Comparison of ENCODE assay signal across 8 cellular contexts in the genomic region with DNA sequence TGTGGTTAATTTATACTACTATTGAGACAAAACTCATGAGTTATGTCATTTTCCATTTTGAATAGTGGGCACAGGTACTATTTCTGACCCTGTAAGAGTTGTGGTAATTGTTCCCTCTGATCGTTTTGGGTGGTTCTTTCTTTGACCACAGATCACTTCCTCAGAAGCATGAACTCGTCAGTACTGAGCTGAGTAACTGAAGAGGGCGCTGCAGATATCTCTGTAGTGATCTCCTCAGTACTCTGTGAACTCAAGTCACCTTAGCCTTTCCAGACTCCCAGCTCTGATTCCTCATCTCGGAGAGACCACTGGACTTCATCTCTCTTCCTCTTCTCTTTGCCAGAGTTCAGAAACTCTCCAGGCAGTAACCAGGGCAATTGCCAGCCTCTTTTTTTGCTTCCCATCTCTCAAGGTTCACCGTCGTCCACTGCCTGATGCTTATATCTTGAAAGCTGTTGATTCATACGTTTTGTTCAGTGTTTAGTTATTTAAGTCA. TPM values are rescaled to one million over a fixed set of nuclear protein-coding genes. Genes with fewer than 3 reads are reported as not detected.
DNase-seq lines count a peak whose midpoint lies in the region; ATAC-seq, FAIRE-seq and TF ChIP-seq lines count a peak whose summit lies in the region.

No MANE protein-coding gene starts in this region.

- no peaks in the 10 kb centered on the region for H3K9me2 ChIP-seq in HCT116 (ENCODE audit: insufficient read depth)

- 0 out of 2 replicates have a peak, but pooled peaks cover 3% of the 10 kb centered on the region for H3K27me3 ChIP-seq in HCT116 (ENCODE audit: insufficient read depth, low read length)
- peaks cover 11 to 28% of the 10 kb centered on the region in 2 donors for H3K27me3 ChIP-seq in left lung

- TF ChIP-seq POLR2A in GM12892 (IDR thresholded peaks at IDR 0.05; ENCODE audit: low read depth, low read length) (no peak), HCT116 (IDR thresholded peaks at IDR 0.05; ENCODE audit: borderline replicate concordance, extremely low read depth, insufficient read depth, insufficient read length) (no peak)

- no peaks in the 10 kb centered on the region for H3K9me3 ChIP-seq in HCT116 (ENCODE audit: control insufficient read depth in 1 of 2, insufficient read depth in 1 of 2, low read depth in 1 of 2, low read length in 2 of 2)
- H3K9me3 ChIP-seq in left lung = no peaks in the 10 kb centered on the region

- no peak overlapping the region for H3K27ac ChIP-seq in HCT116 (ENCODE audit: low read depth, low read length)
- no peak overlapping the region for H3K27ac ChIP-seq in left lung

- no TSS peak for BruUV-seq in HCT116 (replicated peaks; lab: Mats Ljungman, UMichigan)

- CTCF ChIA-PET in HCT116 (lab: Charles Lee) = interaction anchor here (0.9 to 1.7 kb wide), 12 partner anchors 9 to 331 kb away, joined by 3 to 10 read pairs (median 3); a partner anchor contains a TSS

- TF ChIP-seq RAD21 in HCT116 (IDR thresholded peaks at IDR 0.05; ENCODE audit: low read depth) = peak; percentile 37; the same call in 1 of the 2 replicates

- H3K4me1 ChIP-seq in HCT116 (ENCODE audit: control insufficient read depth in 1 of 2, insufficient read depth in 2 of 2, low read length in 2 of 2) = 0 out of 4 replicates have a peak, but pooled peaks cover 0 to 3% of the 10 kb centered on the region in 2 experiments
- no peaks in the 10 kb centered on the region for H3K4me1 ChIP-seq in left lung

- H3K36me3 ChIP-seq in HCT116 (ENCODE audit: control insufficient read depth in 1 of 2, insufficient read depth in 2 of 2, low read length in 2 of 2) = no peaks in the 10 kb centered on the region
- no peaks in the 10 kb centered on the region for H3K36me3 ChIP-seq in left lung

- TF ChIP-seq CTCF in HCT116 (IDR thresholded peaks at IDR 0.05 in 2 of 3, conservative IDR thresholded peaks at IDR 0.05 in 1 of 3; ENCODE audit: borderline replicate concordance in 1 of 3, insufficient read depth in 1 of 3, low read depth in 2 of 3, low read length in 2 of 3) (peak; percentile 32 to 67 (median 64); a peak in 5 of 6 replicates), left lung (IDR thresholded peaks at IDR 0.05) (no peak)

- H3K9ac ChIP-seq in HCT116 (ENCODE audit: low read length) = no peak overlapping the region

- H3K36me3 Mint-ChIP-seq in activated T-helper 1 cell treated with anti-CD3 and anti-CD28 coated beads, Interleukin-12 subunit alpha, Interleukin-12 subunit beta, Interleukin-2, Interleukin-4 antibody, amounts not matched to agents 30 ng/mL and 10 ng/mL and 1 ng/mL, durations not matched to agents 14 hours and 24 hours and 36 hours (ENCODE audit: low read depth) = peaks cover 22% of the 10 kb centered on the region

- H3K4me1 Mint-ChIP-seq in activated T-helper 1 cell treated with anti-CD3 and anti-CD28 coated beads, Interleukin-12 subunit alpha, Interleukin-12 subunit beta, Interleukin-2, Interleukin-4 antibody, amounts not matched to agents 30 ng/mL and 10 ng/mL and 1 ng/mL, durations not matched to agents 14 hours and 24 hours and 36 hours (ENCODE audit: low read depth) = peaks cover 67% of the 10 kb centered on the region

- DNase-seq in GM12892 (ENCODE audit: insufficient read length) (no peak), HCT116 (ENCODE audit: low read depth, low spot score) (peak; percentile 39), NOMO-1 treated with dmso at 0.1 percent for 144 hours (lab: John Stamatoyannopoulos, UW; ENCODE audit: unreplicated experiment) (peak; percentile 66), left lung (no peak), LoVo (ENCODE audit: low spot score) (no peak), pons (ENCODE audit: low spot score) (no peak)
- peak; percentile 47 for DNase-seq in activated T-helper 1 cell treated with anti-CD3 and anti-CD28 coated beads, Interleukin-12 subunit alpha, Interleukin-12 subunit beta, Interleukin-2, Interleukin-4 antibody, amounts not matched to agents 30 ng/mL and 10 ng/mL and 1 ng/mL, durations not matched to agents 14 hours and 24 hours and 36 hours (ENCODE audit: low spot score)
- no peak for DNase-seq in effector CD8-positive, alpha-beta T cell (lab: John Stamatoyannopoulos, UW)

- RAD21 ChIA-PET in HCT116 (lab: Charles Lee; ENCODE audit: low non-redundant PET in 1 of 2, low total read pairs in 2 of 2, uncharacterized antibody in 2 of 2, unreplicated experiment in 2 of 2) = no interaction called here

- H2AFZ ChIP-seq in HCT116 (ENCODE audit: low read depth, low read length, poor library complexity, severe bottlenecking) = peak overlapping the region; percentile 28

- no peak overlapping the region for H3K4me3 ChIP-seq in HCT116 (replicated peaks in 1 of 2; ENCODE audit: low read depth in 1 of 2, low read length in 2 of 2)
- no peak overlapping the region for H3K4me3 ChIP-seq in left lung

- H3K9me3 Mint-ChIP-seq in activated T-helper 1 cell treated with anti-CD3 and anti-CD28 coated beads, Interleukin-12 subunit alpha, Interleukin-12 subunit beta, Interleukin-2, Interleukin-4 antibody, amounts not matched to agents 30 ng/mL and 10 ng/mL and 1 ng/mL, durations not matched to agents 14 hours and 24 hours and 36 hours = peaks cover 5% of the 10 kb centered on the region

- peak overlapping the region; percentile 87 for H3K27ac Mint-ChIP-seq in activated T-helper 1 cell treated with anti-CD3 and anti-CD28 coated beads, Interleukin-12 subunit alpha, Interleukin-12 subunit beta, Interleukin-2, Interleukin-4 antibody, amounts not matched to agents 30 ng/mL and 10 ng/mL and 1 ng/mL, durations not matched to agents 14 hours and 24 hours and 36 hours

- POLR2A ChIA-PET in HCT116 (lab: Charles Lee) = interaction anchor here (1.0 kb wide), 1 partner anchor 13 kb away, joined by 3 read pairs; no protein-coding TSS in a partner anchor

- H3K4me2 ChIP-seq in HCT116 (ENCODE audit: low read length) = peak overlapping the region; percentile 52

- peaks cover 2% of the 10 kb centered on the region for H3K27me3 Mint-ChIP-seq in activated T-helper 1 cell treated with anti-CD3 and anti-CD28 coated beads, Interleukin-12 subunit alpha, Interleukin-12 subunit beta, Interleukin-2, Interleukin-4 antibody, amounts not matched to agents 30 ng/mL and 10 ng/mL and 1 ng/mL, durations not matched to agents 14 hours and 24 hours and 36 hours (ENCODE audit: insufficient read depth)

- intact Hi-C loops in HCT116 (cut with micrococcal nuclease) (no loop called here), left lung (cut with DNase I) (no loop called here)
- intact Hi-C loops in activated T-helper 1 cell treated with anti-CD3 and anti-CD28 coated beads, Interleukin-12 subunit alpha, Interleukin-12 subunit beta, Interleukin-2, Interleukin-4 antibody, amounts not matched to agents 30 ng/mL and 10 ng/mL and 1 ng/mL, durations not matched to agents 14 hours and 24 hours and 36 hours (cut with micrococcal nuclease) = loop anchor here (1.0 to 5.0 kb wide), 5 partner anchors 35 to 301 kb away; a partner anchor contains a TSS

- ATAC-seq in HCT116 = peak; percentile 94
- ATAC-seq in left lung = peak; percentile 71

- no peaks in the 10 kb centered on the region for H4K20me1 ChIP-seq in HCT116 (ENCODE audit: insufficient read depth)

- peak overlapping the region; percentile 43 for H3K4me3 Mint-ChIP-seq in activated T-helper 1 cell treated with anti-CD3 and anti-CD28 coated beads, Interleukin-12 subunit alpha, Interleukin-12 subunit beta, Interleukin-2, Interleukin-4 antibody, amounts not matched to agents 30 ng/mL and 10 ng/mL and 1 ng/mL, durations not matched to agents 14 hours and 24 hours and 36 hours

- peak; percentile 40 for FAIRE-seq in GM12892 (lab: Jason Lieb, UNC)

- H3K79me2 ChIP-seq in HCT116 (ENCODE audit: insufficient read depth, low read length) = no peaks in the 10 kb centered on the region

TF ChIP-seq in HCT116, 20 proteins besides CTCF, POLR2A, EP300 and RAD21 (continues in another document):
- TF ChIP-seq, protein P1, sequence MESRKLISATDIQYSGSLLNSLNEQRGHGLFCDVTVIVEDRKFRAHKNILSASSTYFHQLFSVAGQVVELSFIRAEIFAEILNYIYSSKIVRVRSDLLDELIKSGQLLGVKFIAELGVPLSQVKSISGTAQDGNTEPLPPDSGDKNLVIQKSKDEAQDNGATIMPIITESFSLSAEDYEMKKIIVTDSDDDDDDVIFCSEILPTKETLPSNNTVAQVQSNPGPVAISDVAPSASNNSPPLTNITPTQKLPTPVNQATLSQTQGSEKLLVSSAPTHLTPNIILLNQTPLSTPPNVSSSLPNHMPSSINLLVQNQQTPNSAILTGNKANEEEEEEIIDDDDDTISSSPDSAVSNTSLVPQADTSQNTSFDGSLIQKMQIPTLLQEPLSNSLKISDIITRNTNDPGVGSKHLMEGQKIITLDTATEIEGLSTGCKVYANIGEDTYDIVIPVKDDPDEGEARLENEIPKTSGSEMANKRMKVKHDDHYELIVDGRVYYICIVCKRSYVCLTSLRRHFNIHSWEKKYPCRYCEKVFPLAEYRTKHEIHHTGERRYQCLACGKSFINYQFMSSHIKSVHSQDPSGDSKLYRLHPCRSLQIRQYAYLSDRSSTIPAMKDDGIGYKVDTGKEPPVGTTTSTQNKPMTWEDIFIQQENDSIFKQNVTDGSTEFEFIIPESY (IDR thresholded peaks at IDR 0.05; ENCODE audit: extremely low read depth, insufficient replicate concordance, low read length) = no peak
- TF ChIP-seq EZH2 (IDR thresholded peaks at IDR 0.05) = no peak
- no peak for TF ChIP-seq FOSL1 (IDR thresholded peaks at IDR 0.05; ENCODE audit: low read depth)
- no peak for TF ChIP-seq CEBPB (IDR thresholded peaks at IDR 0.05; ENCODE audit: low read depth)
- TF ChIP-seq ZNF274 (IDR thresholded peaks at IDR 0.05; ENCODE audit: low read depth, low read length) = no peak
- TF ChIP-seq, protein P2, sequence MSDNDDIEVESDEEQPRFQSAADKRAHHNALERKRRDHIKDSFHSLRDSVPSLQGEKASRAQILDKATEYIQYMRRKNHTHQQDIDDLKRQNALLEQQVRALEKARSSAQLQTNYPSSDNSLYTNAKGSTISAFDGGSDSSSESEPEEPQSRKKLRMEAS (IDR thresholded peaks at IDR 0.05) = no peak
- TF ChIP-seq YY1 (IDR thresholded peaks at IDR 0.05; ENCODE audit: extremely low read depth, insufficient replicate concordance, low read depth, low read length) = no peak
- TF ChIP-seq EZH2phosphoT487 (IDR thresholded peaks at IDR 0.05; ENCODE audit: borderline replicate concordance) = no peak

RNA-seq across cellular contexts. Expression of a gene that starts 9.4 kb away (rescaled TPM):
- not detected for polyA plus RNA-seq in GM12892 (2012; ENCODE audit: missing spikeins)
- not detected for total RNA-seq in HCT116 (2021; ENCODE audit: unreplicated experiment)
- polyA plus RNA-seq in HCT116 (2012) = not detected in 2 replicates
- 3.9 and 4.8 TPM in 2 replicates for total RNA-seq in activated T-helper 1 cell treated with anti-CD3 and anti-CD28 coated beads, Interleukin-12 subunit alpha, Interleukin-12 subunit beta, Interleukin-2, Interleukin-4 antibody, amounts not matched to agents 30 ng/mL and 10 ng/mL and 1 ng/mL, durations not matched to agents 14 hours and 24 hours and 36 hours
- total RNA-seq in left lung = 10 to 100 TPM in 1 of 2 donors, 1 to 10 TPM in 1; 3.7 to 72.2 TPM

RNA-seq across cellular contexts. Expression of a gene that starts 53.7 kb away (rescaled TPM):
- 6.2 TPM for polyA plus RNA-seq in GM12892 (2012; ENCODE audit: missing spikeins)
- total RNA-seq in HCT116 (2021; ENCODE audit: unreplicated experiment) (1.5 TPM), left lung (10 to 100 TPM in 1 of 2 donors, 1 to 10 TPM in 1; 3.8 to 35.6 TPM)
- polyA plus RNA-seq in HCT116 (2012) = 0.21 and 0.62 TPM in 2 replicates
- 57.8 and 61.3 TPM in 2 replicates for total RNA-seq in activated T-helper 1 cell treated with anti-CD3 and anti-CD28 coated beads, Interleukin-12 subunit alpha, Interleukin-12 subunit beta, Interleukin-2, Interleukin-4 antibody, amounts not matched to agents 30 ng/mL and 10 ng/mL and 1 ng/mL, durations not matched to agents 14 hours and 24 hours and 36 hours

Comparison
In these comparisons a context has a peak if more than half of its experiments do, and no peak if none do; other contexts are left out.
1. DNase-seq: peak in HCT116 (single experiment), NOMO-1 treated with dmso at 0.1 percent for 144 hours (single experiment) and activated T-helper 1 cell treated with anti-CD3 and anti-CD28 coated beads, Interleukin-12 subunit alpha, Interleukin-12 subunit beta, Interleukin-2, Interleukin-4 antibody, amounts not matched to agents 30 ng/mL and 10 ng/mL and 1 ng/mL, durations not matched to agents 14 hours and 24 hours and 36 hours (single experiment); none in GM12892 (single experiment), left lung (0 of 2), LoVo (single experiment), pons (single experiment) and effector CD8-positive, alpha-beta T cell (single experiment).
2. CTCF ChIP-seq: peak in HCT116 (3 of 3); none in left lung (0 of 2).